In genomic region chr17:79943354-79944241, GRCh38 we compare ENCODE assay signal across 12 cellular contexts.
DNase-seq lines count a peak whose midpoint lies in the region; ATAC-seq and TF ChIP-seq lines count a peak whose summit lies in the region.
"Had no signal": no experiment of that assay in that cellular context is flagged by ENCODE, and none has a peak within 500 bp of the region (broad histone marks: within the 10 kb centered on the region; RNA-seq: fewer than 3 reads in every experiment).

No MANE protein-coding gene starts in this region.

- H3K4me3 Mint-ChIP-seq in CD8-positive, alpha-beta T cell, result peak overlapping the region; percentile 63
- peak overlapping the region; percentile 31 to 73 (median 32) for H3K4me3 Mint-ChIP-seq in T-cell
- H3K4me3 Mint-ChIP-seq in endothelial cell (ENCODE audit: unreplicated experiment), result peak overlapping the region; percentile 68

- H3F3A ChIP-seq in MM.1S (ENCODE audit: insufficient read depth, low read length), result no peaks in the 10 kb centered on the region

- POLR2A ChIA-PET in CD8-positive, alpha-beta T cell (lab: Charles Lee), result interaction anchor here (0.6 kb wide), 1 partner anchor 105 kb away, joined by 6 read pairs; no protein-coding TSS in a partner anchor
- POLR2A ChIA-PET in T-cell (lab: Charles Lee), result no interaction called here

- ATAC-seq in CD8-positive, alpha-beta T cell, result no peak
- ATAC-seq in T-cell (replicated peaks in 1 of 4), result peak in 1 of 4 experiments; percentile 8
- no peak for ATAC-seq in GM21717 (IDR thresholded peaks at IDR 0.05; ENCODE audit: unreplicated experiment)
- ATAC-seq in GM19455 (IDR thresholded peaks at IDR 0.05; ENCODE audit: unreplicated experiment), result no peak

- H2AFZ ChIP-seq in osteoblast (ENCODE audit: low read length) (no peak overlapping the region), MM.1S (ENCODE audit: low read length) (no peak overlapping the region)

- H3K27ac ChIP-seq in CD8-positive, alpha-beta T cell (ENCODE audit: low read depth, low read length), result no peak overlapping the region
- H3K27ac ChIP-seq in osteoblast (ENCODE audit: low read depth, low read length), result no peak overlapping the region
- H3K27ac ChIP-seq in MM.1S (ENCODE audit: low read length), result no peak overlapping the region

- H3K4me1 ChIP-seq in CD8-positive, alpha-beta T cell (ENCODE audit: insufficient read depth, low read length), result peaks cover 15% of the 10 kb centered on the region
- peaks cover 7% of the 10 kb centered on the region for H3K4me1 ChIP-seq in osteoblast (ENCODE audit: insufficient read depth, low read length)
- H3K4me1 ChIP-seq in MM.1S (ENCODE audit: low read length), result no peaks in the 10 kb centered on the region

- H3K4me1 Mint-ChIP-seq in CD8-positive, alpha-beta T cell (ENCODE audit: low read depth), result peaks cover 15% of the 10 kb centered on the region
- H3K4me1 Mint-ChIP-seq in T-cell, result peaks cover 8 to 26% (median 9%) of the 10 kb centered on the region in 3 donors
- no peaks in the 10 kb centered on the region for H3K4me1 Mint-ChIP-seq in endothelial cell (ENCODE audit: unreplicated experiment)

- H3K79me2 ChIP-seq in osteoblast (ENCODE audit: insufficient read depth, low read length) (no peaks in the 10 kb centered on the region), MM.1S (ENCODE audit: low read length) (no peaks in the 10 kb centered on the region)

- DNase-seq in CD8-positive, alpha-beta T cell, result no peak
- DNase-seq in T-cell (no peak), endothelial cell (ENCODE audit: low spot score) (no peak), osteoblast (ENCODE audit: insufficient read length, low spot score, missing footprints) (peak; percentile 65), ureter (ENCODE audit: low spot score) (no peak), MM.1S (no peak)
- DNase-seq: activated CD4-positive, alpha-beta T cell treated with anti-CD3 and anti-CD28 coated beads for 4 hours; SW 1271 had no signal

- no peaks in the 10 kb centered on the region for H3K36me3 Mint-ChIP-seq in CD8-positive, alpha-beta T cell
- H3K36me3 Mint-ChIP-seq in T-cell, result no peaks in the 10 kb centered on the region
- peaks cover 25% of the 10 kb centered on the region for H3K36me3 Mint-ChIP-seq in endothelial cell (ENCODE audit: low read depth, unreplicated experiment)
- H3K36me3 Mint-ChIP-seq: CD4-positive, alpha-beta memory T cell had no signal

- no peaks in the 10 kb centered on the region for H3K27me3 Mint-ChIP-seq in CD8-positive, alpha-beta T cell (ENCODE audit: low read depth)
- H3K27me3 Mint-ChIP-seq in T-cell (no peaks in the 10 kb centered on the region), endothelial cell (ENCODE audit: unreplicated experiment) (peaks cover 18% of the 10 kb centered on the region)
- H3K27me3 Mint-ChIP-seq: CD4-positive, alpha-beta memory T cell had no signal

- peaks cover 8% of the 10 kb centered on the region for H4K20me1 ChIP-seq in osteoblast (ENCODE audit: insufficient read depth, low read length)
- no peaks in the 10 kb centered on the region for H4K20me1 ChIP-seq in MM.1S (ENCODE audit: insufficient read depth, low read length)

- H3K36me3 ChIP-seq in CD8-positive, alpha-beta T cell (ENCODE audit: insufficient read depth, low read length), result no peaks in the 10 kb centered on the region
- peaks cover 17% of the 10 kb centered on the region for H3K36me3 ChIP-seq in osteoblast (ENCODE audit: insufficient read depth, low read length)
- no peaks in the 10 kb centered on the region for H3K36me3 ChIP-seq in MM.1S (replicated peaks; ENCODE audit: insufficient read depth, low read length)

- no peak for TF ChIP-seq CTCF in CD8-positive, alpha-beta T cell (IDR thresholded peaks at IDR 0.05)
- no peak for TF ChIP-seq CTCF in endothelial cell (IDR thresholded peaks at IDR 0.05; ENCODE audit: unreplicated experiment)
- TF ChIP-seq CTCF in osteoblast (IDR thresholded peaks at IDR 0.05; ENCODE audit: extremely low read depth, low read depth, low read length), result no peak
- no peak for TF ChIP-seq CTCF in MM.1S (IDR thresholded peaks at IDR 0.05; ENCODE audit: low read length)

- no peaks in the 10 kb centered on the region for H3K27me3 ChIP-seq in CD8-positive, alpha-beta T cell (ENCODE audit: insufficient read depth, low read length)
- H3K27me3 ChIP-seq in osteoblast (ENCODE audit: insufficient read depth, low read length) (no peaks in the 10 kb centered on the region), MM.1S (replicated peaks; ENCODE audit: insufficient read depth, low read length) (peaks cover 96% of the 10 kb centered on the region)

- H3K9me3 ChIP-seq in CD8-positive, alpha-beta T cell (ENCODE audit: low read length), result no peaks in the 10 kb centered on the region
- H3K9me3 ChIP-seq in osteoblast (ENCODE audit: low read depth, low read length) (no peaks in the 10 kb centered on the region), MM.1S (replicated peaks; ENCODE audit: insufficient read depth, low read length) (no peaks in the 10 kb centered on the region)
- H3K9me3 ChIP-seq: mucosa of descending colon had no signal

- intact Hi-C loops in CD8-positive, alpha-beta T cell (cut with DNase I, micrococcal nuclease), result no loop called here

- CTCF ChIA-PET in CD8-positive, alpha-beta T cell (lab: Charles Lee), result interaction anchor here (0.7 kb wide), 1 partner anchor 79 kb away, joined by 3 read pairs; no protein-coding TSS in a partner anchor
- CTCF ChIA-PET in T-cell (lab: Charles Lee), result no interaction called here

- H3K4me2 ChIP-seq in osteoblast (ENCODE audit: insufficient read depth, low read length), result no peak overlapping the region
- H3K4me2 ChIP-seq in MM.1S (ENCODE audit: low read depth, low read length), result no peak overlapping the region

- H3K4me3 ChIP-seq in CD8-positive, alpha-beta T cell (ENCODE audit: low read depth, low read length), result no peak overlapping the region
- no peak overlapping the region for H3K4me3 ChIP-seq in osteoblast (ENCODE audit: insufficient read depth, low read length)
- no peak overlapping the region for H3K4me3 ChIP-seq in MM.1S (ENCODE audit: low read length)
- H3K4me3 ChIP-seq: mucosa of descending colon had no signal

- H3K9me2 ChIP-seq in MM.1S (replicated peaks; ENCODE audit: insufficient read depth, low read length), result no peaks in the 10 kb centered on the region

- H3K9ac ChIP-seq in MM.1S (ENCODE audit: low read length), result no peak overlapping the region

- H3K27ac Mint-ChIP-seq in CD8-positive, alpha-beta T cell, result peak overlapping the region; percentile 33
- H3K27ac Mint-ChIP-seq in T-cell, result peak overlapping the region in 1 of 2 donors; percentile 71
- H3K27ac Mint-ChIP-seq in endothelial cell (ENCODE audit: unreplicated experiment), result peak overlapping the region; percentile 30

- H3K9me3 Mint-ChIP-seq in CD8-positive, alpha-beta T cell, result no peaks in the 10 kb centered on the region
- H3K9me3 Mint-ChIP-seq in T-cell, result no peaks in the 10 kb centered on the region
- no peaks in the 10 kb centered on the region for H3K9me3 Mint-ChIP-seq in endothelial cell (ENCODE audit: unreplicated experiment)
- H3K9me3 Mint-ChIP-seq: CD4-positive, alpha-beta memory T cell had no signal
